Comparison of ENCODE assay signal across 24 cellular contexts in genomic region chr19:51000426-51000825, GRCh38. TPM values are rescaled to one million over a fixed set of nuclear protein-coding genes. Genes with fewer than 3 reads are reported as not detected.
DNase-seq lines count a peak whose midpoint lies in the region; ATAC-seq, FAIRE-seq and TF ChIP-seq lines count a peak whose summit lies in the region.
"Had no signal": no experiment of that assay in that cellular context is flagged by ENCODE, and none has a peak within 500 bp of the region (broad histone marks: within the 10 kb centered on the region; RNA-seq: fewer than 3 reads in every experiment).

No MANE protein-coding gene starts in this region.

- H3K79me2 ChIP-seq in H1 (ENCODE audit: control insufficient read depth in 1 of 2, insufficient read depth in 2 of 2, low read length in 2 of 2) (no peaks in the 10 kb centered on the region), keratinocyte (ENCODE audit: control insufficient read depth, insufficient read depth, low read length) (peaks cover 14% of the 10 kb centered on the region)

- H3K36me3 Mint-ChIP-seq in natural killer cell treated with Interleukin-12 subunit alpha and Interleukin-12 subunit beta and Interleukin-15 and Interleukin-18, amount 100 ng/mL, for 72 hours, result no peaks in the 10 kb centered on the region
- H3K36me3 Mint-ChIP-seq: CD14-positive monocyte had no signal

- H3K9me1 ChIP-seq in keratinocyte (ENCODE audit: control insufficient read depth, extremely low read depth, insufficient read depth, low read length), result no peaks in the 10 kb centered on the region

- CTCF ChIA-PET in H1 (lab: Charles Lee; ENCODE audit: partially characterized antibody), result interaction anchor here (0.9 to 3.7 kb wide), 7 partner anchors 13 to 97 kb away, joined by 3 to 19 read pairs (median 4); no protein-coding TSS in a partner anchor

- H3K9me3 ChIP-seq in right cardiac atrium (ENCODE audit: control insufficient read depth, low read length), result no peaks in the 10 kb centered on the region
- no peaks in the 10 kb centered on the region for H3K9me3 ChIP-seq in H1 (ENCODE audit: insufficient read depth in 2 of 2, low read depth in 1 of 2, low read length in 1 of 2)
- no peaks in the 10 kb centered on the region for H3K9me3 ChIP-seq in keratinocyte (ENCODE audit: control insufficient read depth, low read depth, low read length)

- H3K4me3 ChIP-seq in right cardiac atrium (ENCODE audit: low read length) (no peak overlapping the region), H1 (ENCODE audit: extremely low read depth in 1 of 4, insufficient read depth in 2 of 4, low read depth in 3 of 4, low read length in 4 of 4) (peak overlapping the region in 2 of 4 experiments; percentile 15 to 29; a peak in 2 of 8 replicates), keratinocyte (ENCODE audit: control insufficient read depth in 2 of 3, extremely low read depth in 1 of 3, insufficient read depth in 2 of 3, low read depth in 1 of 3, low read length in 3 of 3) (peak overlapping the region; percentile 47 to 87 (median 85))

- TF ChIP-seq POLR2A in H1 (IDR thresholded peaks at IDR 0.05; ENCODE audit: control extremely low read depth in 1 of 2, low read depth in 2 of 2, low read length in 2 of 2), result no peak

- no peaks in the 10 kb centered on the region for H3K9me3 Mint-ChIP-seq in natural killer cell treated with Interleukin-12 subunit alpha and Interleukin-12 subunit beta and Interleukin-15 and Interleukin-18, amount 100 ng/mL, for 72 hours

- ATAC-seq in right cardiac atrium (no peak), HG02840 (IDR thresholded peaks at IDR 0.05; ENCODE audit: low FRiP score, unreplicated experiment) (no peak), Right ventricle myocardium superior (ENCODE audit: poor library complexity) (no peak)
- ATAC-seq in natural killer cell treated with Interleukin-12 subunit alpha and Interleukin-12 subunit beta and Interleukin-15 and Interleukin-18, amount 100 ng/mL, for 72 hours, result no peak

- no peak overlapping the region for H2AK5ac ChIP-seq in H1 (ENCODE audit: low read depth, low read length)

- H3K4me1 Mint-ChIP-seq in natural killer cell treated with Interleukin-12 subunit alpha and Interleukin-12 subunit beta and Interleukin-15 and Interleukin-18, amount 100 ng/mL, for 72 hours (ENCODE audit: low read depth in 2 of 2), result peaks cover 0 to 4% of the 10 kb centered on the region in 2 donors

- H4K8ac ChIP-seq in H1 (ENCODE audit: extremely low read depth, insufficient read depth, low read length), result no peak overlapping the region

- H3K79me1 ChIP-seq in H1 (ENCODE audit: low read depth, low read length), result no peaks in the 10 kb centered on the region

- H3K4ac ChIP-seq in H1 (replicated peaks; ENCODE audit: insufficient read length, low read depth, low read length), result no peak overlapping the region

- H3K27ac ChIP-seq in right cardiac atrium (ENCODE audit: low read length) (no peak overlapping the region), H1 (ENCODE audit: low read depth, low read length) (no peak overlapping the region), keratinocyte (ENCODE audit: control insufficient read depth, insufficient read depth, low read length) (peak overlapping the region; percentile 80)

- TF ChIP-seq RAD21 in H1 (IDR thresholded peaks at IDR 0.05 in 1 of 2, conservative IDR thresholded peaks at IDR 0.05 in 1 of 2; ENCODE audit: low read depth in 2 of 2, low read length in 2 of 2), result no peak

- FAIRE-seq in H1 (lab: Jason Lieb, UNC) (no peak), keratinocyte (lab: Jason Lieb, UNC) (peak; percentile 83)
- FAIRE-seq: G401.6 had no signal

- H3K18ac ChIP-seq in H1 (ENCODE audit: extremely low read depth, low read length), result 0 out of 2 replicates have a peak overlapping the region, but pooled peaks have one; percentile 20

- POLR2A ChIA-PET in H1 (lab: Charles Lee; ENCODE audit: partially characterized antibody), result interaction anchor here (1.0 kb wide), 1 partner anchor 16 kb away, joined by 3 read pairs; no protein-coding TSS in a partner anchor

- intact Hi-C loops in cardiac septum (cut with DNase I) (no loop called here), right cardiac atrium (cut with DNase I) (no loop called here), Right ventricle myocardium superior (cut with DNase I) (no loop called here)

- H3K14ac ChIP-seq in H1 (ENCODE audit: insufficient read length), result no peak overlapping the region

- DNase-seq in cardiac septum (ENCODE audit: low spot score) (peak; percentile 22), right cardiac atrium (no peak), H1 (ENCODE audit: low read depth in 1 of 2, low spot score in 2 of 2) (no peak), keratinocyte (ENCODE audit: low read depth, low spot score) (no peak), Right ventricle myocardium superior (no peak), SHP77 treated with DMSO at 0.1 percent for 48 hours (lab: John Stamatoyannopoulos, UW) (no peak)
- DNase-seq in natural killer cell treated with Interleukin-12 subunit alpha and Interleukin-12 subunit beta and Interleukin-15 and Interleukin-18, amount 100 ng/mL, for 72 hours (ENCODE audit: low spot score), result no peak
- DNase-seq: 8988T; COR-L47; DMS 273 treated with DMSO at 0.1 percent for 48 hours; DND-41; KBM-7; NCI-H1105 treated with DMSO at 0.1 percent for 48 hours; NCI-H1694; NCI-H2081 treated with DMSO at 0.1 percent for 48 hours; NCI-H446 treated with DMSO at 0.1 percent for 48 hours; NCI-H69; NK-92 treated with Interleukin-12 subunit alpha and Interleukin-12 subunit beta, amount 100 ng/mL, for 24 hours; RPMI8226 had no signal

- no peak overlapping the region for H3K56ac ChIP-seq in H1 (replicated peaks; ENCODE audit: insufficient read length, low read depth, low read length)

- H2BK15ac ChIP-seq in H1 (ENCODE audit: low read length), result peak overlapping the region; percentile 46; the same call in 1 of the 2 replicates

- H2AFZ ChIP-seq in H1 (ENCODE audit: low read length) (0 out of 2 replicates have a peak overlapping the region, but pooled peaks have one; percentile 67), keratinocyte (ENCODE audit: control insufficient read depth, low read length) (peak overlapping the region; percentile 60)

- TF ChIP-seq EP300 in H1 (IDR thresholded peaks at IDR 0.05; ENCODE audit: borderline replicate concordance in 1 of 2, low read depth in 2 of 2, low read length in 2 of 2), result no peak

- no peaks in the 10 kb centered on the region for H3K27me3 ChIP-seq in right cardiac atrium (ENCODE audit: control insufficient read depth, insufficient read depth)
- H3K27me3 ChIP-seq in H1 (replicated peaks in 1 of 4; ENCODE audit: control insufficient read depth in 3 of 4, extremely low read depth in 1 of 4, insufficient read depth in 3 of 4, low read length in 3 of 4), result no peaks in the 10 kb centered on the region; a peak in 1 of 7 replicates
- no peaks in the 10 kb centered on the region for H3K27me3 ChIP-seq in keratinocyte (ENCODE audit: control insufficient read depth, extremely low read depth, insufficient read depth, low read length)

- TF ChIP-seq CTCF in H1 (IDR thresholded peaks at IDR 0.05; ENCODE audit: control extremely low read depth in 1 of 3, insufficient read depth in 1 of 3, low read depth in 1 of 3, low read length in 3 of 3) (no peak), keratinocyte (optimal IDR thresholded peaks at IDR 0.05 in 1 of 3, IDR thresholded peaks at IDR 0.05 in 1 of 3, conservative IDR thresholded peaks at IDR 0.05 in 1 of 3; ENCODE audit: extremely low read depth in 1 of 3, insufficient read depth in 2 of 3, low read length in 3 of 3) (no peak)

- 83% methylated on average over 10 of the region's 10 CpGs for WGBS in right cardiac atrium
- WGBS in H1 (ENCODE audit: extremely low coverage in 1 of 2, insufficient coverage in 1 of 2, insufficient read length in 1 of 2, insufficient replicate concordance in 2 of 2, low coverage in 1 of 2, low lambda C conversion rate in 2 of 2, missing lambda C conversion rate in 1 of 2), 2 experiments, result 87% methylated on average over 10 of the region's 10 CpGs; no CpG with 5 or more reads in 1 of the 2 experiments

- H2BK5ac ChIP-seq in H1 (ENCODE audit: low read depth, low read length), result no peak overlapping the region

- dilution Hi-C loops in keratinocyte (cut with MboI; ENCODE audit: extremely low pct_ligation_motif_present, low sequenced_read_pairs), result no loop called here

- H3K4me2 ChIP-seq in H1 (ENCODE audit: insufficient read depth in 1 of 2, low read depth in 2 of 2, low read length in 2 of 2), result peak overlapping the region; percentile 26 to 71; a peak in 2 of 4 replicates
- H3K4me2 ChIP-seq in keratinocyte (ENCODE audit: control insufficient read depth, extremely low read depth, insufficient read depth, low read depth, low read length), result peak overlapping the region; percentile 83

- H3K4me1 ChIP-seq in right cardiac atrium (ENCODE audit: control insufficient read depth, insufficient read depth, low read length) (no peaks in the 10 kb centered on the region), H1 (replicated peaks in 1 of 4; ENCODE audit: control insufficient read depth in 3 of 4, insufficient read depth in 4 of 4, low read length in 3 of 4) (peaks cover 0 to 20% (median 6%) of the 10 kb centered on the region in 4 experiments; a peak in 6 of 7 replicates), keratinocyte (ENCODE audit: control insufficient read depth, extremely low read depth, insufficient read depth, low read length) (peaks cover 35% of the 10 kb centered on the region)

- H2BK20ac ChIP-seq in H1 (ENCODE audit: low read length), result no peak overlapping the region

- H3K27ac Mint-ChIP-seq in natural killer cell treated with Interleukin-12 subunit alpha and Interleukin-12 subunit beta and Interleukin-15 and Interleukin-18, amount 100 ng/mL, for 72 hours, result no peak overlapping the region

- H3K23ac ChIP-seq in H1 (ENCODE audit: insufficient read length), result no peak overlapping the region

- no peaks in the 10 kb centered on the region for H4K20me1 ChIP-seq in H1 (replicated peaks in 1 of 2; ENCODE audit: control insufficient read depth in 1 of 2, insufficient read depth in 2 of 2, low read length in 2 of 2)
- H4K20me1 ChIP-seq in keratinocyte (ENCODE audit: control insufficient read depth, extremely low read depth, insufficient read depth, low read length), result no peaks in the 10 kb centered on the region

- no peak overlapping the region for H2BK120ac ChIP-seq in H1 (replicated peaks; ENCODE audit: low read depth, low read length)

- no peaks in the 10 kb centered on the region for H3K23me2 ChIP-seq in H1 (ENCODE audit: low read depth, low read length)

- H3K4me3 Mint-ChIP-seq in natural killer cell treated with Interleukin-12 subunit alpha and Interleukin-12 subunit beta and Interleukin-15 and Interleukin-18, amount 100 ng/mL, for 72 hours, result no peak overlapping the region

- no peaks in the 10 kb centered on the region for H3K36me3 ChIP-seq in H1 (ENCODE audit: control insufficient read depth in 2 of 4, insufficient read depth in 4 of 4, low read length in 3 of 4)
- peaks cover 2 to 6% of the 10 kb centered on the region in 2 experiments for H3K36me3 ChIP-seq in keratinocyte (ENCODE audit: control insufficient read depth in 2 of 2, extremely low read depth in 1 of 2, insufficient read depth in 2 of 2, low read length in 2 of 2)

- H2BK12ac ChIP-seq in H1 (ENCODE audit: low read depth, low read length), result peak overlapping the region; percentile 78; the same call in 1 of the 2 replicates

- H4K5ac ChIP-seq in H1 (ENCODE audit: insufficient read length, low read depth, low read length), result no peak overlapping the region

- H3K27me3 Mint-ChIP-seq in natural killer cell treated with Interleukin-12 subunit alpha and Interleukin-12 subunit beta and Interleukin-15 and Interleukin-18, amount 100 ng/mL, for 72 hours, result peaks cover 35 to 45% of the 10 kb centered on the region in 2 donors

- no peak overlapping the region for H3K9ac ChIP-seq in H1 (replicated peaks in 1 of 4; ENCODE audit: extremely low read depth in 1 of 4, low read depth in 3 of 4, low read length in 3 of 4)
- H3K9ac ChIP-seq in keratinocyte (ENCODE audit: control insufficient read depth, extremely low read depth, insufficient read depth, low read length), result peak overlapping the region; percentile 86

- H4K91ac ChIP-seq in H1 (replicated peaks; ENCODE audit: insufficient read length, low read length), result peak overlapping the region; percentile 69

RNA-seq across cellular contexts. Expression of gene KLK8, which starts 1.0 kb away (rescaled TPM):
- not detected for total RNA-seq in cardiac septum
- total RNA-seq in right cardiac atrium, result not detected
- 0.07 TPM for polyA plus RNA-seq in right cardiac atrium
- 2.1 and 2.9 TPM in 2 replicates for total RNA-seq in H1 (2021; fragmentation: NEBNext Ultra II Directional; extraction: Animal tissue kit (Norgen Biotek cat#: 25700))
- polyA plus RNA-seq in H1 (2011; rRNA removed), result 3.6 and 7.1 TPM in 2 replicates
- 6.5 TPM for polyA plus RNA-seq in H1 (2011; cell fraction: cytosol; rRNA removed)
- 8.0 TPM for polyA plus RNA-seq in H1 (2011; cell fraction: nucleus; rRNA removed)
- polyA plus RNA-seq in H1 (2012, experiment 1 of 2), result 3.4 to 7.9 TPM (median 5.6 TPM) in 4 replicates
- 4.1 TPM for polyA plus RNA-seq in H1 (2012, experiment 2 of 2)
- polyA plus RNA-seq in H1 (2013, experiment 1 of 2), result 6.8 TPM
- 6.9 TPM for polyA plus RNA-seq in H1 (2013, experiment 2 of 2)
- polyA minus RNA-seq in H1 (2011; rRNA and poly(A)+ RNA removed), result 3.4 and 3.5 TPM in 2 replicates
- polyA minus RNA-seq in H1 (2011; cell fraction: cytosol; rRNA and poly(A)+ RNA removed), result not detected
- polyA minus RNA-seq in H1 (2011; cell fraction: nucleus; rRNA and poly(A)+ RNA removed), result 3.7 TPM
- polyA plus RNA-seq in keratinocyte, result 88.8 to 232 TPM (median 118 TPM) in 3 replicates
- 465 TPM for polyA plus RNA-seq in keratinocyte (2011; ENCODE audit: low read depth)
- 101 and 121 TPM in 2 replicates for polyA plus RNA-seq in keratinocyte (2011; cell fraction: cytosol; rRNA removed)
- 103 and 104 TPM in 2 replicates for polyA plus RNA-seq in keratinocyte (2011; cell fraction: nucleus; rRNA removed)
- polyA plus RNA-seq in keratinocyte (2012; ENCODE audit: low replicate concordance), result 205 and 602 TPM in 2 replicates
- 75.5 to 165 TPM (median 104 TPM) in 3 replicates for polyA minus RNA-seq in keratinocyte
- 82.9 TPM for polyA minus RNA-seq in keratinocyte (2011; cell fraction: cytosol; rRNA and poly(A)+ RNA removed)
- 61.0 and 75.9 TPM in 2 replicates for polyA minus RNA-seq in keratinocyte (2011; cell fraction: nucleus; rRNA and poly(A)+ RNA removed)
- not detected for total RNA-seq in Right ventricle myocardium superior
- not detected for total RNA-seq in natural killer cell treated with Interleukin-12 subunit alpha and Interleukin-12 subunit beta and Interleukin-15 and Interleukin-18, amount 100 ng/mL, for 72 hours
- total RNA-seq: OCI-LY7 had no signal
- polyA plus RNA-seq: AG04450, CD14-positive monocyte had no signal

RNA-seq across cellular contexts. Expression of gene KLK7, which starts 16.7 kb away (rescaled TPM):
- not detected for total RNA-seq in cardiac septum
- total RNA-seq in right cardiac atrium, result not detected
- polyA plus RNA-seq in right cardiac atrium, result not detected
- 0.55 and 0.73 TPM in 2 replicates for total RNA-seq in H1 (2021; fragmentation: NEBNext Ultra II Directional; extraction: Animal tissue kit (Norgen Biotek cat#: 25700))
- polyA plus RNA-seq in H1 (2011; rRNA removed), result 1.4 and 2.1 TPM in 2 replicates
- polyA plus RNA-seq in H1 (2011; cell fraction: cytosol; rRNA removed), result 1.6 TPM
- 3.5 TPM for polyA plus RNA-seq in H1 (2011; cell fraction: nucleus; rRNA removed)
- 1.0 to 1.7 TPM (median 1.4 TPM) in 4 replicates for polyA plus RNA-seq in H1 (2012, experiment 1 of 2)
- 0.35 TPM for polyA plus RNA-seq in H1 (2012, experiment 2 of 2)
- 0.87 TPM for polyA plus RNA-seq in H1 (2013, experiment 1 of 2)
- 0.90 TPM for polyA plus RNA-seq in H1 (2013, experiment 2 of 2)
- polyA minus RNA-seq in H1 (2011; rRNA and poly(A)+ RNA removed), result 0.39 and 0.57 TPM in 2 replicates
- 1.3 TPM for polyA minus RNA-seq in H1 (2011; cell fraction: cytosol; rRNA and poly(A)+ RNA removed)
- 1.3 TPM for polyA minus RNA-seq in H1 (2011; cell fraction: nucleus; rRNA and poly(A)+ RNA removed)
- 22.4 to 33.8 TPM (median 29.2 TPM) in 3 replicates for polyA plus RNA-seq in keratinocyte
- 140 TPM for polyA plus RNA-seq in keratinocyte (2011; ENCODE audit: low read depth)
- polyA plus RNA-seq in keratinocyte (2011; cell fraction: cytosol; rRNA removed), result 27.6 and 59.2 TPM in 2 replicates
- polyA plus RNA-seq in keratinocyte (2011; cell fraction: nucleus; rRNA removed), result 89.8 and 155 TPM in 2 replicates
- 36.2 and 757 TPM in 2 replicates for polyA plus RNA-seq in keratinocyte (2012; ENCODE audit: low replicate concordance)
- 11.1 to 66.6 TPM (median 14.4 TPM) in 3 replicates for polyA minus RNA-seq in keratinocyte
- polyA minus RNA-seq in keratinocyte (2011; cell fraction: cytosol; rRNA and poly(A)+ RNA removed), result 16.1 TPM
- 39.9 and 57.8 TPM in 2 replicates for polyA minus RNA-seq in keratinocyte (2011; cell fraction: nucleus; rRNA and poly(A)+ RNA removed)
- not detected for total RNA-seq in Right ventricle myocardium superior
- not detected for total RNA-seq in natural killer cell treated with Interleukin-12 subunit alpha and Interleukin-12 subunit beta and Interleukin-15 and Interleukin-18, amount 100 ng/mL, for 72 hours
- total RNA-seq: OCI-LY7 had no signal
- polyA plus RNA-seq: AG04450, CD14-positive monocyte had no signal

RNA-seq across cellular contexts. Expression of gene KLK10, which starts 19.1 kb away (rescaled TPM):
- total RNA-seq in cardiac septum (not detected), right cardiac atrium (under 1 TPM in 3 of 4 donors, not detected in 1; 0.48 to 0.89 (median 0.50) TPM), Right ventricle myocardium superior (not detected)
- polyA plus RNA-seq in right cardiac atrium (0.48 TPM), H1 (2011; rRNA removed) (9.7 and 12.4 TPM in 2 replicates), keratinocyte (56.3 to 97.5 TPM (median 95.3 TPM) in 3 replicates)
- 4.5 and 4.8 TPM in 2 replicates for total RNA-seq in H1 (2021; fragmentation: NEBNext Ultra II Directional; extraction: Animal tissue kit (Norgen Biotek cat#: 25700))
- 6.7 TPM for polyA plus RNA-seq in H1 (2011; cell fraction: cytosol; rRNA removed)
- polyA plus RNA-seq in H1 (2011; cell fraction: nucleus; rRNA removed), result 10.1 TPM
- polyA plus RNA-seq in H1 (2012, experiment 1 of 2), result 3.2 to 8.2 TPM (median 5.5 TPM) in 4 replicates
- 4.7 TPM for polyA plus RNA-seq in H1 (2012, experiment 2 of 2)
- 6.3 TPM for polyA plus RNA-seq in H1 (2013, experiment 1 of 2)
- 7.3 TPM for polyA plus RNA-seq in H1 (2013, experiment 2 of 2)
- polyA minus RNA-seq in H1 (2011; rRNA and poly(A)+ RNA removed), result 2.9 and 6.9 TPM in 2 replicates
- 4.3 TPM for polyA minus RNA-seq in H1 (2011; cell fraction: cytosol; rRNA and poly(A)+ RNA removed)
- polyA minus RNA-seq in H1 (2011; cell fraction: nucleus; rRNA and poly(A)+ RNA removed), result 4.5 TPM
- 229 TPM for polyA plus RNA-seq in keratinocyte (2011; ENCODE audit: low read depth)
- polyA plus RNA-seq in keratinocyte (2011; cell fraction: cytosol; rRNA removed), result 130 and 165 TPM in 2 replicates
- 213 and 216 TPM in 2 replicates for polyA plus RNA-seq in keratinocyte (2011; cell fraction: nucleus; rRNA removed)
- 105 and 359 TPM in 2 replicates for polyA plus RNA-seq in keratinocyte (2012; ENCODE audit: low replicate concordance)
- polyA minus RNA-seq in keratinocyte, result 56.9 to 212 TPM (median 115 TPM) in 3 replicates
- 217 TPM for polyA minus RNA-seq in keratinocyte (2011; cell fraction: cytosol; rRNA and poly(A)+ RNA removed)
- 112 and 176 TPM in 2 replicates for polyA minus RNA-seq in keratinocyte (2011; cell fraction: nucleus; rRNA and poly(A)+ RNA removed)
- total RNA-seq in natural killer cell treated with Interleukin-12 subunit alpha and Interleukin-12 subunit beta and Interleukin-15 and Interleukin-18, amount 100 ng/mL, for 72 hours, result not detected
- total RNA-seq: OCI-LY7 had no signal
- polyA plus RNA-seq: AG04450, CD14-positive monocyte had no signal

RNA-seq across cellular contexts. Expression of gene KLK11, which starts 26.0 kb away (rescaled TPM):
- total RNA-seq in cardiac septum (not detected), right cardiac atrium (under 1 TPM in 3 of 4 donors, not detected in 1; 0.50 to 0.69 (median 0.50) TPM), Right ventricle myocardium superior (not detected)
- polyA plus RNA-seq in right cardiac atrium (0.14 TPM), H1 (2011; rRNA removed) (0.38 and 0.45 TPM in 2 replicates), keratinocyte (12.8 to 39.0 TPM (median 18.0 TPM) in 3 replicates)
- not detected in 2 replicates for total RNA-seq in H1 (2021; fragmentation: NEBNext Ultra II Directional; extraction: Animal tissue kit (Norgen Biotek cat#: 25700))
- 0.37 TPM for polyA plus RNA-seq in H1 (2011; cell fraction: cytosol; rRNA removed)
- polyA plus RNA-seq in H1 (2011; cell fraction: nucleus; rRNA removed), result 0.27 TPM
- polyA plus RNA-seq in H1 (2012, experiment 1 of 2), result 0.46 to 0.79 TPM (median 0.54 TPM) in 3 of 4 replicates, not detected in the other
- polyA plus RNA-seq in H1 (2012, experiment 2 of 2), result 0.43 TPM
- 0.39 TPM for polyA plus RNA-seq in H1 (2013, experiment 1 of 2)
- 0.26 TPM for polyA plus RNA-seq in H1 (2013, experiment 2 of 2)
- polyA minus RNA-seq in H1 (2011; rRNA and poly(A)+ RNA removed), result not detected in 2 replicates
- not detected for polyA minus RNA-seq in H1 (2011; cell fraction: cytosol; rRNA and poly(A)+ RNA removed)
- not detected for polyA minus RNA-seq in H1 (2011; cell fraction: nucleus; rRNA and poly(A)+ RNA removed)
- 70.5 TPM for polyA plus RNA-seq in keratinocyte (2011; ENCODE audit: low read depth)
- polyA plus RNA-seq in keratinocyte (2011; cell fraction: cytosol; rRNA removed), result 29.1 and 35.1 TPM in 2 replicates
- polyA plus RNA-seq in keratinocyte (2011; cell fraction: nucleus; rRNA removed), result 57.0 and 68.1 TPM in 2 replicates
- 16.1 and 182 TPM in 2 replicates for polyA plus RNA-seq in keratinocyte (2012; ENCODE audit: low replicate concordance)
- 8.1 to 22.2 TPM (median 10.7 TPM) in 3 replicates for polyA minus RNA-seq in keratinocyte
- polyA minus RNA-seq in keratinocyte (2011; cell fraction: cytosol; rRNA and poly(A)+ RNA removed), result 38.9 TPM
- polyA minus RNA-seq in keratinocyte (2011; cell fraction: nucleus; rRNA and poly(A)+ RNA removed), result 14.5 and 16.5 TPM in 2 replicates
- total RNA-seq in natural killer cell treated with Interleukin-12 subunit alpha and Interleukin-12 subunit beta and Interleukin-15 and Interleukin-18, amount 100 ng/mL, for 72 hours, result not detected
- total RNA-seq: OCI-LY7 had no signal
- polyA plus RNA-seq: AG04450, CD14-positive monocyte had no signal

RNA-seq across cellular contexts. Expression of gene KLK6, which starts 31.0 kb away (rescaled TPM):
- not detected for total RNA-seq in cardiac septum
- not detected for total RNA-seq in right cardiac atrium
- polyA plus RNA-seq in right cardiac atrium, result not detected
- total RNA-seq in H1 (2021; fragmentation: NEBNext Ultra II Directional; extraction: Animal tissue kit (Norgen Biotek cat#: 25700)), result 0.55 and 0.69 TPM in 2 replicates
- 2.6 and 3.2 TPM in 2 replicates for polyA plus RNA-seq in H1 (2011; rRNA removed)
- polyA plus RNA-seq in H1 (2011; cell fraction: cytosol; rRNA removed), result 2.5 TPM
- polyA plus RNA-seq in H1 (2011; cell fraction: nucleus; rRNA removed), result 1.7 TPM
- polyA plus RNA-seq in H1 (2012, experiment 1 of 2), result 1.3 to 2.5 TPM (median 2.3 TPM) in 4 replicates
- polyA plus RNA-seq in H1 (2012, experiment 2 of 2), result 2.4 TPM
- 1.4 TPM for polyA plus RNA-seq in H1 (2013, experiment 1 of 2)
- 1.8 TPM for polyA plus RNA-seq in H1 (2013, experiment 2 of 2)
- polyA minus RNA-seq in H1 (2011; rRNA and poly(A)+ RNA removed), result 1.3 and 2.0 TPM in 2 replicates
- not detected for polyA minus RNA-seq in H1 (2011; cell fraction: cytosol; rRNA and poly(A)+ RNA removed)
- 0.60 TPM for polyA minus RNA-seq in H1 (2011; cell fraction: nucleus; rRNA and poly(A)+ RNA removed)
- polyA plus RNA-seq in keratinocyte, result 0.73 to 2.5 TPM (median 1.9 TPM) in 3 replicates
- 5.6 TPM for polyA plus RNA-seq in keratinocyte (2011; ENCODE audit: low read depth)
- 0.81 and 2.5 TPM in 2 replicates for polyA plus RNA-seq in keratinocyte (2011; cell fraction: cytosol; rRNA removed)
- 3.6 and 7.7 TPM in 2 replicates for polyA plus RNA-seq in keratinocyte (2011; cell fraction: nucleus; rRNA removed)
- polyA plus RNA-seq in keratinocyte (2012; ENCODE audit: low replicate concordance), result 2.8 and 23.6 TPM in 2 replicates
- 0.69 to 5.9 TPM (median 2.7 TPM) in 3 replicates for polyA minus RNA-seq in keratinocyte
- polyA minus RNA-seq in keratinocyte (2011; cell fraction: cytosol; rRNA and poly(A)+ RNA removed), result 3.3 TPM
- 3.2 and 8.3 TPM in 2 replicates for polyA minus RNA-seq in keratinocyte (2011; cell fraction: nucleus; rRNA and poly(A)+ RNA removed)
- not detected for total RNA-seq in Right ventricle myocardium superior
- not detected for total RNA-seq in natural killer cell treated with Interleukin-12 subunit alpha and Interleukin-12 subunit beta and Interleukin-15 and Interleukin-18, amount 100 ng/mL, for 72 hours
- total RNA-seq: OCI-LY7 had no signal
- polyA plus RNA-seq: AG04450, CD14-positive monocyte had no signal
